Comparison of ENCODE assay signal across 24 cellular contexts in the genomic region with DNA sequence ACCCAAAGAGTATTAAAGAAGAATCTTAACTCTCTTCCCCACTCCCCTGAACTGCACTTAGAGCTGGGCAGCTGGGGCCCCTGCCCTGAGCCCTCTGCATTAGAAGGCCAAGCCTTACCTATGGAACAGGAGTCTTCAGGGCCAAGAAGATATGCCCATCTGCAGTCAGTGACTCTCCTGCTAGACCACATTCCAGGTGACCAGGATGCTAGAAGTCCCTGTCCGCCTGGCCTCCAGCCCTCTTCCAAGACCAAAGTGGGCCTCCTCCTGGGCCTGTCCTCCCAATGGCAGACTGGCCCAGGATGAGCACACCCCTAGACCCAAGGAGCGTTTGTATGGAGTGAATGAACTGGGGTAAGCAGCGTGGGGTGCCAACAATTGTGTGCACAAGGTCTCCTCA.
A peak's percentile ranks its signal among the peaks of the same experiment; 100 is the strongest.
DNase-seq lines count a peak whose midpoint lies in the region; ATAC-seq, FAIRE-seq and TF ChIP-seq lines count a peak whose summit lies in the region.
"Had no signal": no experiment of that assay in that cellular context is flagged by ENCODE, and none has a peak within 500 bp of the region (broad histone marks: within the 10 kb centered on the region; RNA-seq: fewer than 3 reads in every experiment).

No MANE protein-coding gene starts in this region.

- peak overlapping the region; percentile 70 for H3K18ac ChIP-seq in neuronal stem cell (ENCODE audit: low read length)
- peak overlapping the region; percentile 1 for H3K18ac ChIP-seq in trophoblast cell (ENCODE audit: low read length)

- H3K9me3 ChIP-seq in K562 (replicated peaks; ENCODE audit: control insufficient read depth, insufficient read depth, low read depth, low read length) = 0 out of 2 replicates have a peak, but pooled peaks cover 3% of the 10 kb centered on the region
- H3K9me3 ChIP-seq in neuronal stem cell (replicated peaks in 1 of 2; ENCODE audit: control insufficient read depth in 2 of 2, insufficient read depth in 1 of 2, low read depth in 1 of 2, low read length in 2 of 2) = no peaks in the 10 kb centered on the region
- H3K9me3 ChIP-seq in trophoblast cell (ENCODE audit: insufficient read depth, low read depth, low read length) = no peaks in the 10 kb centered on the region
- peaks cover 0 to 4% of the 10 kb centered on the region in 2 donors for H3K9me3 ChIP-seq in ascending aorta
- H3K9me3 ChIP-seq: BE2C had no signal

- H3K36me3 ChIP-seq in K562 (ENCODE audit: control insufficient read depth, insufficient read depth, low read length) (no peaks in the 10 kb centered on the region), neuronal stem cell (replicated peaks in 1 of 2; ENCODE audit: control insufficient read depth in 2 of 2, insufficient read depth in 2 of 2, low read length in 2 of 2) (no peaks in the 10 kb centered on the region), trophoblast cell (ENCODE audit: control insufficient read depth in 1 of 2, insufficient read depth in 2 of 2, low read length in 2 of 2) (no peaks in the 10 kb centered on the region), ascending aorta (no peaks in the 10 kb centered on the region)
- H3K36me3 ChIP-seq: BE2C, BLaER1 had no signal

- H3K9me1 ChIP-seq in K562 (ENCODE audit: control insufficient read depth, insufficient read depth, low read length) = no peaks in the 10 kb centered on the region

- BruUV-seq in K562 (replicated peaks; lab: Mats Ljungman, UMichigan) = no TSS peak

- TF ChIP-seq RAD21 in K562 (CRISPR knock-in tag; conservative IDR thresholded peaks at IDR 0.05 in 1 of 2, IDR thresholded peaks at IDR 0.05 in 1 of 2) = no peak

- no peak for TF ChIP-seq EP300 in K562 (IDR thresholded peaks at IDR 0.05; ENCODE audit: low read length)

- POLR2A ChIA-PET in K562 (lab: Yijun Ruan, JAX) = interaction anchor here (1.3 kb wide), 1 partner anchor 9 kb away, joined by 3 read pairs; no protein-coding TSS in a partner anchor

- H3K4me2 ChIP-seq in K562 (ENCODE audit: insufficient read depth, low read length) (no peak overlapping the region), neuronal stem cell (ENCODE audit: insufficient read depth, low read length, poor library complexity, severe bottlenecking) (no peak overlapping the region), trophoblast cell (ENCODE audit: low read length) (no peak overlapping the region)
- H3K4me2 ChIP-seq: BLaER1 had no signal

- no peak for ATAC-seq in K562

- H3K9ac ChIP-seq in K562 (ENCODE audit: insufficient read depth in 1 of 2, low read depth in 2 of 2, low read length in 2 of 2) (no peak overlapping the region), neuronal stem cell (ENCODE audit: low read depth, low read length, poor library complexity) (no peak overlapping the region), trophoblast cell (ENCODE audit: low read length) (no peak overlapping the region)
- H3K9ac ChIP-seq: BLaER1 had no signal

- H4K8ac ChIP-seq in neuronal stem cell (ENCODE audit: low read depth, low read length) (no peak overlapping the region), trophoblast cell (ENCODE audit: low read depth, low read length) (no peak overlapping the region)

- H2AK5ac ChIP-seq in neuronal stem cell (ENCODE audit: low read depth, low read length) (no peak overlapping the region), trophoblast cell (ENCODE audit: low read length) (no peak overlapping the region)

- intact Hi-C loops in K562 (cut with micrococcal nuclease) (no loop called here), ascending aorta (cut with DNase I) (no loop called here)

- no peak overlapping the region for H2BK15ac ChIP-seq in neuronal stem cell (ENCODE audit: low read length)

- no peak overlapping the region for H2BK120ac ChIP-seq in neuronal stem cell (ENCODE audit: low read depth, low read length)
- H2BK120ac ChIP-seq in trophoblast cell (ENCODE audit: insufficient read depth, low read length, poor library complexity) = peak overlapping the region; percentile 45

- CTCF ChIA-PET in K562 (lab: Yijun Ruan, JAX; ENCODE audit: low intra/inter-chr PET ratio) = no interaction called here

- WGBS in K562 (ENCODE audit: insufficient coverage, low coverage, missing lambda C conversion rate) = 38% methylated on average over 3 of the region's 3 CpGs
- no CpG with 5 or more reads among the region's 3 CpGs for WGBS in neuronal stem cell (ENCODE audit: extremely low coverage in 2 of 2, insufficient read length in 2 of 2, insufficient replicate concordance in 1 of 2), 2 donors
- WGBS in trophoblast cell (ENCODE audit: extremely low coverage, insufficient coverage, insufficient read length) = no CpG with 5 or more reads among the region's 3 CpGs

- no peak overlapping the region for H3K4ac ChIP-seq in neuronal stem cell (ENCODE audit: low read length)
- no peak overlapping the region for H3K4ac ChIP-seq in trophoblast cell (ENCODE audit: low read depth, low read length)

- H3K79me2 ChIP-seq in K562 (ENCODE audit: control insufficient read depth, insufficient read depth, low read length) (no peaks in the 10 kb centered on the region), trophoblast cell (ENCODE audit: control insufficient read depth, insufficient read depth, low read length, poor library complexity) (peaks cover 2% of the 10 kb centered on the region)

- H3K4me3 ChIP-seq in K562 (no peak overlapping the region), neuronal stem cell (ENCODE audit: low read length in 2 of 2) (no peak overlapping the region), trophoblast cell (ENCODE audit: low read depth, low read length) (no peak overlapping the region), ascending aorta (no peak overlapping the region)
- H3K4me3 ChIP-seq: BLaER1 had no signal

- H3K79me1 ChIP-seq in neuronal stem cell (ENCODE audit: low read depth, low read length) (no peaks in the 10 kb centered on the region), trophoblast cell (ENCODE audit: low read length) (peaks cover 19% of the 10 kb centered on the region)

- no peaks in the 10 kb centered on the region for H4K20me1 ChIP-seq in K562 (replicated peaks; ENCODE audit: control insufficient read depth, insufficient read depth, low read length)
- H4K20me1 ChIP-seq: BLaER1 had no signal

- H3K27me3 ChIP-seq in K562 (ENCODE audit: control insufficient read depth in 2 of 2, insufficient read depth in 2 of 2, low read length in 2 of 2) (peaks cover 0 to 4% of the 10 kb centered on the region in 2 experiments; a peak in 3 of 5 replicates), neuronal stem cell (ENCODE audit: control insufficient read depth in 3 of 3, insufficient read depth in 3 of 3, low read depth in 1 of 3, low read length in 3 of 3) (no peaks in the 10 kb centered on the region), trophoblast cell (ENCODE audit: insufficient read depth, low read length) (no peaks in the 10 kb centered on the region), ascending aorta (no peaks in the 10 kb centered on the region)
- H3K27me3 ChIP-seq: BLaER1 had no signal

- peaks cover 0 to 9% of the 10 kb centered on the region in 2 experiments; a peak in 3 of 5 replicates for H3K4me1 ChIP-seq in K562 (replicated peaks in 1 of 2; ENCODE audit: control insufficient read depth in 2 of 2, insufficient read depth in 2 of 2, low read length in 2 of 2)
- no peaks in the 10 kb centered on the region for H3K4me1 ChIP-seq in neuronal stem cell (ENCODE audit: control insufficient read depth in 2 of 2, insufficient read depth in 1 of 2, low read depth in 1 of 2, low read length in 2 of 2)
- peaks cover 8 to 16% of the 10 kb centered on the region in 2 experiments for H3K4me1 ChIP-seq in trophoblast cell (ENCODE audit: control insufficient read depth in 1 of 2, insufficient read depth in 2 of 2, low read length in 2 of 2)
- no peaks in the 10 kb centered on the region for H3K4me1 ChIP-seq in ascending aorta
- H3K4me1 ChIP-seq: BE2C, BLaER1 had no signal

- H2BK12ac ChIP-seq in neuronal stem cell (ENCODE audit: low read length) = no peak overlapping the region
- peak overlapping the region; percentile 4 for H2BK12ac ChIP-seq in trophoblast cell (ENCODE audit: low read length)

- no peak for TF ChIP-seq CTCF in K562 (IDR thresholded peaks at IDR 0.05 in 2 of 3, conservative IDR thresholded peaks at IDR 0.05 in 1 of 3; ENCODE audit: insufficient read depth in 2 of 3, low read depth in 1 of 3, low read length in 3 of 3)
- no peak for TF ChIP-seq CTCF in ascending aorta (IDR thresholded peaks at IDR 0.05)

- no peak overlapping the region for H4K12ac ChIP-seq in trophoblast cell (ENCODE audit: low read depth, low read length)

- peak overlapping the region; percentile 76 for H3K23ac ChIP-seq in neuronal stem cell (ENCODE audit: low read depth, low read length, poor library complexity)
- no peak overlapping the region for H3K23ac ChIP-seq in trophoblast cell (ENCODE audit: low read length)

- H2AFZ ChIP-seq in K562 (ENCODE audit: low read depth, low read length) (peak overlapping the region; percentile 22; the same call in 1 of the 2 replicates), neuronal stem cell (ENCODE audit: low read length) (no peak overlapping the region), trophoblast cell (ENCODE audit: insufficient read depth, low read length, poor library complexity) (no peak overlapping the region)

- no peak for FAIRE-seq in K562 (lab: Jason Lieb, UNC)
- FAIRE-seq: A204.1, G401.6, GM12891, GM19239 had no signal

- in situ Hi-C loops in K562 (cut with MboI) = no loop called here

- H3K14ac ChIP-seq in neuronal stem cell (ENCODE audit: low read length) (no peak overlapping the region), trophoblast cell (ENCODE audit: low read length) (no peak overlapping the region)

- DNase-seq in K562 (ENCODE audit: extremely low read depth in 1 of 4, low spot score in 3 of 4) (no peak), neuronal stem cell (ENCODE audit: low spot score) (no peak), trophoblast cell (peak; percentile 56 to 71), ascending aorta (ENCODE audit: low spot score in 2 of 2) (no peak), activated T-cell treated with anti-CD3 and anti-CD28 coated beads for 4 hours (no peak), DMS79 (lab: John Stamatoyannopoulos, UW) (no peak)
- DNase-seq: 8988T; ACHN; BE2C; C1 segment of cervical spinal cord; CD4-positive, alpha-beta memory T cell; CD4-positive, CD25-positive, alpha-beta regulatory T cell; CD8-positive, alpha-beta memory T cell; COR-L47; DMS 273 treated with DMSO at 0.1 percent for 48 hours; DMS153; DMS53; DMS79 treated with DMSO at 0.1 percent for 48 hours; GF-D8 had no signal

- H2BK5ac ChIP-seq in neuronal stem cell (ENCODE audit: low read length) = no peak overlapping the region
- H2BK5ac ChIP-seq in trophoblast cell (ENCODE audit: low read depth, low read length, poor library complexity) = no peak overlapping the region

- H4K91ac ChIP-seq in neuronal stem cell (ENCODE audit: low read depth, low read length, poor library complexity) (no peak overlapping the region), trophoblast cell (ENCODE audit: low read depth, low read length) (peak overlapping the region; percentile 38)

- H3K27ac ChIP-seq in K562 (ENCODE audit: extremely low read depth, low read depth, low read length) (no peak overlapping the region), neuronal stem cell (replicated peaks; ENCODE audit: low read length) (no peak overlapping the region), trophoblast cell (ENCODE audit: low read depth, low read length) (no peak overlapping the region), ascending aorta (no peak overlapping the region)
- H3K27ac ChIP-seq: BLaER1 had no signal

- TF ChIP-seq POLR2A in K562 (conservative IDR thresholded peaks at IDR 0.05) = no peak

Comparison
In these comparisons a context has a peak if more than half of its experiments do, and no peak if none do; other contexts are left out.
1. DNase-seq: peak in trophoblast cell (2 of 2); none in K562 (0 of 4), neuronal stem cell (single experiment), ascending aorta (0 of 2), activated T-cell treated with anti-CD3 and anti-CD28 coated beads for 4 hours (single experiment) and DMS79 (single experiment).